Comparison of ENCODE assay signal across 33 cellular contexts in the genomic region with DNA sequence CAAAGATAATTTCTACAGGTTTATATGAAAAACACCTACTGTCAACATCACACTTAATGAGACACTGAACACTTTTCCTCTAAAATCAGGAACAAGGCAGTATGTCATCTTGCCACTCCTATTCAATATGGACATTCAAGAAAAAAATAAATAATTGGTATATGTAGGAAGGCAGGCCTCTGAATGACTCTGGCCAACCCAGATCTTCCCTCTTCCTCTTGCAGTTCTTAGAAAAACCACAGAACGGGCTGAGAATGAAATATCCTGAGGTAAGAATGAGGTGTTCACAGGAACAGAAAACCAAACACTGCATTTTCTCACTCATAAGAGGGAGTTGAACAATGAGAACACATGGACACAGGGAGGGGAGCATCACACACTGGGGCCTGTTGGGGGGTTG.
DNase-seq lines count a peak whose midpoint lies in the region; ATAC-seq and TF ChIP-seq lines count a peak whose summit lies in the region.
"Had no signal": no experiment of that assay in that cellular context is flagged by ENCODE, and none has a peak within 500 bp of the region (broad histone marks: within the 10 kb centered on the region; RNA-seq: fewer than 3 reads in every experiment).

No MANE protein-coding gene starts in this region.

- no peaks in the 10 kb centered on the region for H4K20me1 ChIP-seq in mammary epithelial cell (ENCODE audit: insufficient read depth, low read length)
- H4K20me1 ChIP-seq in hepatocyte (ENCODE audit: insufficient read depth, poor library complexity, severe bottlenecking): no peaks in the 10 kb centered on the region

- no peaks in the 10 kb centered on the region for H3K36me3 ChIP-seq in mammary epithelial cell (ENCODE audit: insufficient read depth, low read length)
- H3K36me3 ChIP-seq in breast epithelium: no peaks in the 10 kb centered on the region
- no peaks in the 10 kb centered on the region for H3K36me3 ChIP-seq in hepatocyte (replicated peaks; ENCODE audit: insufficient read depth, low read depth)
- H3K36me3 ChIP-seq: ascending aorta, lower lobe of right lung, MG63, pancreas, right atrium auricular region, spleen, uterus, WERI-Rb-1 had no signal

- no peaks in the 10 kb centered on the region for H3K79me2 ChIP-seq in mammary epithelial cell (ENCODE audit: insufficient read depth, low read length)
- H3K79me2 ChIP-seq in hepatocyte: no peaks in the 10 kb centered on the region

- no peak for TF ChIP-seq POLR2A in breast epithelium (IDR thresholded peaks at IDR 0.05)

- no peaks in the 10 kb centered on the region for H3K9me3 Mint-ChIP-seq in activated CD8-positive, alpha-beta T cell treated with anti-CD3 and anti-CD28 coated beads, Interleukin-2, amount 10 ng/mL, durations not matched to agents 7 days and 5 days (ENCODE audit: insufficient read depth)
- H3K9me3 Mint-ChIP-seq in stimulated activated naive CD8-positive, alpha-beta T cell treated with anti-CD3 and anti-CD28 coated beads, Interleukin-15, amount 100 ng/mL, for 72 hours: peaks cover 0 to 1% of the 10 kb centered on the region in 2 donors
- H3K9me3 Mint-ChIP-seq: activated naive CD4-positive, alpha-beta T cell treated with anti-CD3 and anti-CD28 coated beads, Interleukin-2, amount 50 U/mL, for 24 hours; endodermal cell; nephron progenitor cell had no signal

- POLR2A ChIA-PET in activated CD8-positive, alpha-beta T cell treated with anti-CD3 and anti-CD28 coated beads, Interleukin-2, amount 10 ng/mL, durations not matched to agents 7 days and 5 days (lab: Charles Lee): no interaction called here

- peaks cover 17% of the 10 kb centered on the region for H3K27me3 Mint-ChIP-seq in activated CD8-positive, alpha-beta T cell treated with anti-CD3 and anti-CD28 coated beads, Interleukin-2, amount 10 ng/mL, durations not matched to agents 7 days and 5 days (ENCODE audit: low read depth)
- H3K27me3 Mint-ChIP-seq in stimulated activated naive CD8-positive, alpha-beta T cell treated with anti-CD3 and anti-CD28 coated beads, Interleukin-15, amount 100 ng/mL, for 72 hours: peaks cover 34% of the 10 kb centered on the region

- H3K4me3 Mint-ChIP-seq in activated CD8-positive, alpha-beta T cell treated with anti-CD3 and anti-CD28 coated beads, Interleukin-2, amount 10 ng/mL, durations not matched to agents 7 days and 5 days: peak overlapping the region; percentile 39
- H3K4me3 Mint-ChIP-seq in stimulated activated naive CD8-positive, alpha-beta T cell treated with anti-CD3 and anti-CD28 coated beads, Interleukin-15, amount 100 ng/mL, for 72 hours: no peak overlapping the region
- H3K4me3 Mint-ChIP-seq: activated naive CD4-positive, alpha-beta T cell treated with anti-CD3 and anti-CD28 coated beads, Interleukin-2, amount 50 U/mL, for 24 hours; endodermal cell; nephron progenitor cell; T-helper 17 cell had no signal

- H3K4me3 ChIP-seq in mammary epithelial cell (replicated peaks in 1 of 3; ENCODE audit: insufficient read depth in 1 of 3, low read depth in 2 of 3, low read length in 3 of 3) (no peak overlapping the region), breast epithelium (no peak overlapping the region), hepatocyte (no peak overlapping the region)
- H3K4me3 ChIP-seq: ascending aorta, lower lobe of right lung, MG63, mucosa of descending colon, pancreas, right atrium auricular region, spleen, testis, uterus had no signal

- H3K4me1 Mint-ChIP-seq in activated CD8-positive, alpha-beta T cell treated with anti-CD3 and anti-CD28 coated beads, Interleukin-2, amount 10 ng/mL, durations not matched to agents 7 days and 5 days (ENCODE audit: low read depth): peaks cover 44% of the 10 kb centered on the region
- peaks cover 13% of the 10 kb centered on the region for H3K4me1 Mint-ChIP-seq in stimulated activated naive CD8-positive, alpha-beta T cell treated with anti-CD3 and anti-CD28 coated beads, Interleukin-15, amount 100 ng/mL, for 72 hours
- H3K4me1 Mint-ChIP-seq: activated naive CD4-positive, alpha-beta T cell treated with anti-CD3 and anti-CD28 coated beads, Interleukin-2, amount 50 U/mL, for 24 hours had no signal

- peak; percentile 77 for ATAC-seq in activated CD8-positive, alpha-beta T cell treated with anti-CD3 and anti-CD28 coated beads, Interleukin-2, amount 10 ng/mL, durations not matched to agents 7 days and 5 days
- peak; percentile 70 for ATAC-seq in stimulated activated naive CD8-positive, alpha-beta T cell treated with anti-CD3 and anti-CD28 coated beads, Interleukin-15, amount 100 ng/mL, for 72 hours
- ATAC-seq: esophagus mucosa, HCT116, lower lobe of right lung, mucosa of descending colon, pancreas, T-helper 17 cell had no signal

- H3K27ac Mint-ChIP-seq in activated CD8-positive, alpha-beta T cell treated with anti-CD3 and anti-CD28 coated beads, Interleukin-2, amount 10 ng/mL, durations not matched to agents 7 days and 5 days: peak overlapping the region; percentile 71
- no peak overlapping the region for H3K27ac Mint-ChIP-seq in stimulated activated naive CD8-positive, alpha-beta T cell treated with anti-CD3 and anti-CD28 coated beads, Interleukin-15, amount 100 ng/mL, for 72 hours
- H3K27ac Mint-ChIP-seq: activated naive CD4-positive, alpha-beta T cell treated with anti-CD3 and anti-CD28 coated beads, Interleukin-2, amount 50 U/mL, for 24 hours; endodermal cell; nephron progenitor cell; T-helper 17 cell had no signal

- BruUV-seq in mammary epithelial cell (replicated peaks; lab: Mats Ljungman, UMichigan): no TSS peak

- H3K4me2 ChIP-seq in mammary epithelial cell (ENCODE audit: insufficient read depth, low read depth, low read length) (no peak overlapping the region), hepatocyte (no peak overlapping the region)

- peaks cover 13% of the 10 kb centered on the region for H3K36me3 Mint-ChIP-seq in activated CD8-positive, alpha-beta T cell treated with anti-CD3 and anti-CD28 coated beads, Interleukin-2, amount 10 ng/mL, durations not matched to agents 7 days and 5 days (ENCODE audit: low read depth)
- H3K36me3 Mint-ChIP-seq: activated naive CD4-positive, alpha-beta T cell treated with anti-CD3 and anti-CD28 coated beads, Interleukin-2, amount 50 U/mL, for 24 hours had no signal

- intact Hi-C loops in mammary epithelial cell (cut with micrococcal nuclease) (no loop called here), breast epithelium (cut with DNase I; ENCODE audit: low total_unique reads) (no loop called here)

- in situ Hi-C loops in mammary epithelial cell (cut with MboI; ENCODE audit: low sequenced_read_pairs in 2 of 2): no loop called here

- dilution Hi-C loops in mammary epithelial cell (cut with HindIII; ENCODE audit: low sequenced_read_pairs): no loop called here

- H3K27me3 ChIP-seq in mammary epithelial cell (ENCODE audit: insufficient read depth, low read length): no peaks in the 10 kb centered on the region
- H3K27me3 ChIP-seq in breast epithelium: no peaks in the 10 kb centered on the region
- no peaks in the 10 kb centered on the region for H3K27me3 ChIP-seq in hepatocyte
- H3K27me3 ChIP-seq: ascending aorta, MG63, pancreas, right atrium auricular region, spleen, testis, uterus had no signal

- TF ChIP-seq CTCF in mammary epithelial cell (conservative IDR thresholded peaks at IDR 0.05 in 1 of 2, IDR thresholded peaks at IDR 0.05 in 1 of 2; ENCODE audit: extremely low read depth in 1 of 2, insufficient read depth in 1 of 2, low read depth in 1 of 2, low read length in 2 of 2): no peak
- no peak for TF ChIP-seq CTCF in breast epithelium (IDR thresholded peaks at IDR 0.05)
- no peak for TF ChIP-seq CTCF in hepatocyte (IDR thresholded peaks at IDR 0.05; ENCODE audit: poor library complexity)

- no peaks in the 10 kb centered on the region for H3K9me2 ChIP-seq in hepatocyte (replicated peaks; ENCODE audit: insufficient read depth)

- DNase-seq in mammary epithelial cell: peak; percentile 9
- DNase-seq in breast epithelium (ENCODE audit: low spot score in 2 of 2): no peak
- DNase-seq in MV-4-11 (lab: John Stamatoyannopoulos, UW): peak; percentile 74
- peak; percentile 36 for DNase-seq in activated CD8-positive, alpha-beta T cell treated with anti-CD3 and anti-CD28 coated beads, Interleukin-2, amount 10 ng/mL, durations not matched to agents 7 days and 5 days
- peak in 1 of 2 donors; percentile 11 for DNase-seq in stimulated activated naive CD8-positive, alpha-beta T cell treated with anti-CD3 and anti-CD28 coated beads, Interleukin-15, amount 100 ng/mL, for 72 hours
- DNase-seq in ecto neural progenitor cell (ENCODE audit: low spot score): no peak
- DNase-seq in hepatocyte (ENCODE audit: low spot score): no peak
- DNase-seq: activated CD4-positive, alpha-beta T cell treated with anti-CD3 and anti-CD28 coated beads, Interleukin-2, amount 50 U/mL, for 48 hours; C1 segment of cervical spinal cord; caudate nucleus; endodermal cell; foreskin fibroblast; head of caudate nucleus; lower lobe of right lung; MG63; mucosa of descending colon; NCI-H146; NCI-H2107; NCI-H774; nephron progenitor cell; pancreas; spleen; stimulated activated CD4-positive, alpha-beta T cell treated with anti-CD3 and anti-CD28 coated beads, Interleukin-4, amount 100 ng/mL, for 1 hour; T-helper 17 cell; testis; uterus; WERI-Rb-1 had no signal

- WGBS in mammary epithelial cell (ENCODE audit: low coverage, missing lambda C conversion rate): 93% methylated on average over 1 of the region's 1 CpG
- 81% methylated on average over 1 of the region's 1 CpG for WGBS in hepatocyte (ENCODE audit: low lambda C conversion rate, missing lambda C conversion rate)

- H3K9ac ChIP-seq in mammary epithelial cell (ENCODE audit: insufficient read depth, low read length): no peak overlapping the region

- H3K4me1 ChIP-seq in mammary epithelial cell (ENCODE audit: insufficient read depth, low read length) (no peaks in the 10 kb centered on the region), breast epithelium (no peaks in the 10 kb centered on the region), hepatocyte (ENCODE audit: insufficient read depth) (no peaks in the 10 kb centered on the region)
- H3K4me1 ChIP-seq: ascending aorta, lower lobe of right lung, pancreas, right atrium auricular region, spleen, testis, uterus had no signal

- H2AFZ ChIP-seq in mammary epithelial cell (ENCODE audit: low read depth, low read length) (no peak overlapping the region), hepatocyte (no peak overlapping the region)

- CTCF ChIA-PET in mammary epithelial cell (lab: Charles Lee; ENCODE audit: low non-redundant PET): no interaction called here
- CTCF ChIA-PET in activated CD8-positive, alpha-beta T cell treated with anti-CD3 and anti-CD28 coated beads, Interleukin-2, amount 10 ng/mL, durations not matched to agents 7 days and 5 days (lab: Charles Lee): no interaction called here

- H3K27ac ChIP-seq in mammary epithelial cell (ENCODE audit: insufficient read depth, low read depth, low read length): no peak overlapping the region
- no peak overlapping the region for H3K27ac ChIP-seq in breast epithelium
- no peak overlapping the region for H3K27ac ChIP-seq in hepatocyte
- H3K27ac ChIP-seq: ascending aorta, lower lobe of right lung, pancreas, right atrium auricular region, RWPE1, spleen, testis, uterus, WERI-Rb-1 had no signal

- H3K9me3 ChIP-seq in mammary epithelial cell (replicated peaks; ENCODE audit: insufficient read depth, low read length) (no peaks in the 10 kb centered on the region), breast epithelium (no peaks in the 10 kb centered on the region), hepatocyte (ENCODE audit: low read depth) (no peaks in the 10 kb centered on the region)
- H3K9me3 ChIP-seq: ascending aorta, lower lobe of right lung, MG63, mucosa of descending colon, pancreas, right atrium auricular region, spleen, testis, uterus had no signal

Comparison
In these comparisons a context has a peak if more than half of its experiments do, and no peak if none do; other contexts are left out.
1. DNase-seq: peak in mammary epithelial cell (single experiment), MV-4-11 (single experiment) and activated CD8-positive, alpha-beta T cell treated with anti-CD3 and anti-CD28 coated beads, Interleukin-2, amount 10 ng/mL, durations not matched to agents 7 days and 5 days (single experiment); none in breast epithelium (0 of 2), ecto neural progenitor cell (single experiment) and hepatocyte (single experiment).